In genomic region chr4:82710202-82710929, GRCh38 we compare ENCODE assay signal across 1 cellular context.
TF ChIP-seq lines count a peak whose summit lies in the region.

No MANE protein-coding gene starts in this region.

TF ChIP-seq in H1, 55 proteins besides CTCF, POLR2A, EP300 and RAD21:
- TF ChIP-seq BCL11A (IDR thresholded peaks at IDR 0.05; ENCODE audit: low read depth in 2 of 2, low read length in 2 of 2), result no peak
- TF ChIP-seq NANOG (IDR thresholded peaks at IDR 0.05; ENCODE audit: insufficient read depth, low read depth, low read length, poor library complexity, severe bottlenecking), result no peak
- TF ChIP-seq SIN3A (conservative IDR thresholded peaks at IDR 0.05 in 1 of 2, IDR thresholded peaks at IDR 0.05 in 1 of 2; ENCODE audit: low read depth in 1 of 2, low read length in 2 of 2), result no peak
- TF ChIP-seq ZNF274 (IDR thresholded peaks at IDR 0.05; ENCODE audit: borderline replicate concordance, extremely low read depth, low read length), result no peak
- TF ChIP-seq JUN (IDR thresholded peaks at IDR 0.05; ENCODE audit: low read depth, low read length), result no peak
- TF ChIP-seq CREB1 (IDR thresholded peaks at IDR 0.05), result no peak
- no peak for TF ChIP-seq CEBPB (IDR thresholded peaks at IDR 0.05; ENCODE audit: low read depth, low read length)
- no peak for TF ChIP-seq NRF1 (IDR thresholded peaks at IDR 0.05; ENCODE audit: low read depth, low read length)
- TF ChIP-seq, protein P1, sequence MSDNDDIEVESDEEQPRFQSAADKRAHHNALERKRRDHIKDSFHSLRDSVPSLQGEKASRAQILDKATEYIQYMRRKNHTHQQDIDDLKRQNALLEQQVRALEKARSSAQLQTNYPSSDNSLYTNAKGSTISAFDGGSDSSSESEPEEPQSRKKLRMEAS (IDR thresholded peaks at IDR 0.05), result no peak
- no peak for TF ChIP-seq BRCA1 (IDR thresholded peaks at IDR 0.05; ENCODE audit: low read depth, low read length)
- no peak for TF ChIP-seq CHD2 (IDR thresholded peaks at IDR 0.05; ENCODE audit: low read length)
- no peak for TF ChIP-seq TCF12 (IDR thresholded peaks at IDR 0.05; ENCODE audit: low read depth, low read length)
- TF ChIP-seq SIRT6 (IDR thresholded peaks at IDR 0.05; ENCODE audit: low read length), result no peak
- TF ChIP-seq JUND (IDR thresholded peaks at IDR 0.05; ENCODE audit: low read length), result no peak
- TF ChIP-seq BACH1 (IDR thresholded peaks at IDR 0.05; ENCODE audit: low read length), result no peak
- no peak for TF ChIP-seq POLR2AphosphoS5 (IDR thresholded peaks at IDR 0.05; ENCODE audit: low read depth, low read length)
- no peak for TF ChIP-seq SP2 (IDR thresholded peaks at IDR 0.05; ENCODE audit: low read length)
- TF ChIP-seq RBBP5 (IDR thresholded peaks at IDR 0.05; ENCODE audit: borderline replicate concordance, low read depth, low read length), result no peak
- TF ChIP-seq, protein P2, sequence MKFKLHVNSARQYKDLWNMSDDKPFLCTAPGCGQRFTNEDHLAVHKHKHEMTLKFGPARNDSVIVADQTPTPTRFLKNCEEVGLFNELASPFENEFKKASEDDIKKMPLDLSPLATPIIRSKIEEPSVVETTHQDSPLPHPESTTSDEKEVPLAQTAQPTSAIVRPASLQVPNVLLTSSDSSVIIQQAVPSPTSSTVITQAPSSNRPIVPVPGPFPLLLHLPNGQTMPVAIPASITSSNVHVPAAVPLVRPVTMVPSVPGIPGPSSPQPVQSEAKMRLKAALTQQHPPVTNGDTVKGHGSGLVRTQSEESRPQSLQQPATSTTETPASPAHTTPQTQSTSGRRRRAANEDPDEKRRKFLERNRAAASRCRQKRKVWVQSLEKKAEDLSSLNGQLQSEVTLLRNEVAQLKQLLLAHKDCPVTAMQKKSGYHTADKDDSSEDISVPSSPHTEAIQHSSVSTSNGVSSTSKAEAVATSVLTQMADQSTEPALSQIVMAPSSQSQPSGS (IDR thresholded peaks at IDR 0.05; ENCODE audit: low read length), result no peak
TF ChIP-seq in H1: peak in this region for 0.
